ENCODE assay signal across 22 cellular contexts in the genomic region with DNA sequence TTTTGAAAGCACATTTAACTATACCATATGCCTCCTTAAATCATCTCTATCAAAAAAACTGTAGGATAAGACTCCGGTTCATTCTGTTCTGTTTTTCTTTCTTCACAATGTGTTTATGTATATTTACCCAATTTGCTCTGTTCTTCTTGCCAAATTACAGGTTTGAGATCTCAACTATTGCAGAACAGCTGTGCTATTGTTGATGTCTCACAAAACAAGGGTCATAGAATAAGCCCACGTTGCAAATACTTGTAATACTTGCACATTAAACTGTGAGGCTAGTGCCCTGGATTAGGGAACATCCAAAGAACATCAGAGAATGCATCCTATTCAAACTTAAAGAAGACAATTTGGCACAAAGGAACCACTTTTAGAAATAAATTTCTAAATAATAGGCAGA. TPM values are rescaled to one million over a fixed set of nuclear protein-coding genes. Genes with fewer than 3 reads are reported as not detected.
"Had no signal": no experiment of that assay in that cellular context is flagged by ENCODE, and none has a peak within 500 bp of the region (broad histone marks: within the 10 kb centered on the region; RNA-seq: fewer than 3 reads in every experiment).

No MANE protein-coding gene starts in this region.

- H3K4me3 Mint-ChIP-seq: activated CD4-positive, alpha-beta memory T cell treated with anti-CD3 and anti-CD28 coated beads for 36 hours; activated CD4-positive, alpha-beta T cell treated with anti-CD3 and anti-CD28 coated beads, Interleukin-2, amount 10 ng/mL, durations not matched to agents 7 days and 5 days; activated naive CD4-positive, alpha-beta T cell treated with anti-CD3 and anti-CD28 coated beads for 36 hours; activated naive CD8-positive, alpha-beta T cell; activated T-cell treated with anti-CD3 and anti-CD28 coated beads, Interleukin-2, amount 50 U/mL, for 4 hours; activated T-helper 17 cell treated with anti-CD3 and anti-CD28 coated beads, Interleukin-2, amount 50 U/mL, for 72 hours; T-cell had no signal

- H3K4me3 ChIP-seq: cardiac muscle cell, SK-N-MC had no signal

- H3K27me3 Mint-ChIP-seq: activated CD4-positive, alpha-beta memory T cell treated with anti-CD3 and anti-CD28 coated beads for 36 hours; activated CD4-positive, alpha-beta T cell treated with anti-CD3 and anti-CD28 coated beads, Interleukin-2, amount 10 ng/mL, durations not matched to agents 7 days and 5 days; activated naive CD8-positive, alpha-beta T cell; activated T-helper 17 cell treated with anti-CD3 and anti-CD28 coated beads, Interleukin-2, amount 50 U/mL, for 72 hours; T-cell had no signal

- H3K9me3 Mint-ChIP-seq: activated CD4-positive, alpha-beta memory T cell treated with anti-CD3 and anti-CD28 coated beads for 36 hours; activated CD4-positive, alpha-beta T cell treated with anti-CD3 and anti-CD28 coated beads, Interleukin-2, amount 10 ng/mL, durations not matched to agents 7 days and 5 days; activated naive CD4-positive, alpha-beta T cell treated with anti-CD3 and anti-CD28 coated beads for 36 hours; activated T-cell treated with anti-CD3 and anti-CD28 coated beads, Interleukin-2, amount 50 U/mL, for 4 hours; activated T-helper 17 cell treated with anti-CD3 and anti-CD28 coated beads, Interleukin-2, amount 50 U/mL, for 72 hours; T-cell had no signal

- H3K4me1 Mint-ChIP-seq: activated CD4-positive, alpha-beta T cell treated with anti-CD3 and anti-CD28 coated beads, Interleukin-2, amount 10 ng/mL, durations not matched to agents 7 days and 5 days had no signal

- H3K27me3 ChIP-seq: brain microvascular endothelial cell, cardiac muscle cell had no signal

- DNase-seq: activated CD4-positive, alpha-beta memory T cell treated with anti-CD3 and anti-CD28 coated beads for 36 hours; activated CD4-positive, alpha-beta T cell treated with anti-CD3 and anti-CD28 coated beads, Interleukin-2, amount 10 ng/mL, durations not matched to agents 7 days and 5 days; activated CD4-positive, CD25-positive, alpha-beta regulatory T cell; activated CD8-positive, alpha-beta memory T cell treated with anti-CD3 and anti-CD28 coated beads for 24 hours; activated gamma-delta T cell; activated naive CD4-positive, alpha-beta T cell treated with anti-CD3 and anti-CD28 coated beads for 36 hours; activated T-cell treated with anti-CD3 and anti-CD28 coated beads, Interleukin-2, amount 50 U/mL, for 4 hours; brain microvascular endothelial cell; cerebellar nuclear complex; KBM-7; NCI-H1092; NCI-H2081; SIG-M5; T-cell; T-helper 2 cell; T1000 had no signal

- H3K27ac ChIP-seq: brain microvascular endothelial cell, cardiac muscle cell, SK-N-MC, VCaP had no signal

- ATAC-seq: activated T-cell treated with anti-CD3 and anti-CD28 coated beads, Interleukin-2, amount 50 U/mL, for 4 hours; activated T-helper 17 cell treated with anti-CD3 and anti-CD28 coated beads, Interleukin-2, amount 50 U/mL, for 72 hours; T-cell had no signal

- H3K27ac Mint-ChIP-seq: activated CD4-positive, alpha-beta memory T cell treated with anti-CD3 and anti-CD28 coated beads for 36 hours; activated CD4-positive, alpha-beta T cell treated with anti-CD3 and anti-CD28 coated beads, Interleukin-2, amount 10 ng/mL, durations not matched to agents 7 days and 5 days; activated naive CD4-positive, alpha-beta T cell treated with anti-CD3 and anti-CD28 coated beads for 36 hours; activated naive CD8-positive, alpha-beta T cell; activated T-helper 17 cell treated with anti-CD3 and anti-CD28 coated beads, Interleukin-2, amount 50 U/mL, for 72 hours; T-cell had no signal

RNA-seq across cellular contexts. Expression of gene ANTXR2, which starts 45.4 kb away (rescaled TPM):
- total RNA-seq: OCI-LY7 had no signal
